1 cellular context compared by ENCODE assay signal in the genomic region with DNA sequence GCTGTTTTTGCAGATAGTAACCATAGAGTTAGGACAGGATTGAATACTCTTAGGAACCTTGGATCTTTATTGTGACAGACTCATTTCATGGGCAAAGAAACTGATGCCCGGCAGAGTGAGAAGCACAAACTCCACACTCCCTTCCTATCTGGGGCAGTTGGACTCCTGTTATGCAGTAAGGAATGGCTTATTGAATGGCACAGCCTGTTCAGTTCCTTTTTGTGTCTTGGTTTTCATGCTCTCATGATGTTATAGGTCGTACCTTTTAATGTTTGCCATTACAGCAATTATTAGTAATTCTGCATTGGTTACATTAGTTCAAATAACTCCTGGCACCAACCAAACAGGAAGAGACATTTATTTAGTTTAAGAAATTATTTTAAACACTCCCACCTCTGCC.
TF ChIP-seq lines count a peak whose summit lies in the region.

No MANE protein-coding gene starts in this region.

TF ChIP-seq in HepG2, 621 proteins besides CTCF, POLR2A, EP300 and RAD21:
- TF ChIP-seq, protein P1, sequence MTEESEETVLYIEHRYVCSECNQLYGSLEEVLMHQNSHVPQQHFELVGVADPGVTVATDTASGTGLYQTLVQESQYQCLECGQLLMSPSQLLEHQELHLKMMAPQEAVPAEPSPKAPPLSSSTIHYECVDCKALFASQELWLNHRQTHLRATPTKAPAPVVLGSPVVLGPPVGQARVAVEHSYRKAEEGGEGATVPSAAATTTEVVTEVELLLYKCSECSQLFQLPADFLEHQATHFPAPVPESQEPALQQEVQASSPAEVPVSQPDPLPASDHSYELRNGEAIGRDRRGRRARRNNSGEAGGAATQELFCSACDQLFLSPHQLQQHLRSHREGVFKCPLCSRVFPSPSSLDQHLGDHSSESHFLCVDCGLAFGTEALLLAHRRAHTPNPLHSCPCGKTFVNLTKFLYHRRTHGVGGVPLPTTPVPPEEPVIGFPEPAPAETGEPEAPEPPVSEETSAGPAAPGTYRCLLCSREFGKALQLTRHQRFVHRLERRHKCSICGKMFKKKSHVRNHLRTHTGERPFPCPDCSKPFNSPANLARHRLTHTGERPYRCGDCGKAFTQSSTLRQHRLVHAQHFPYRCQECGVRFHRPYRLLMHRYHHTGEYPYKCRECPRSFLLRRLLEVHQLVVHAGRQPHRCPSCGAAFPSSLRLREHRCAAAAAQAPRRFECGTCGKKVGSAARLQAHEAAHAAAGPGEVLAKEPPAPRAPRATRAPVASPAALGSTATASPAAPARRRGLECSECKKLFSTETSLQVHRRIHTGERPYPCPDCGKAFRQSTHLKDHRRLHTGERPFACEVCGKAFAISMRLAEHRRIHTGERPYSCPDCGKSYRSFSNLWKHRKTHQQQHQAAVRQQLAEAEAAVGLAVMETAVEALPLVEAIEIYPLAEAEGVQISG (CRISPR knock-in tag; IDR thresholded peaks at IDR 0.05), result no peak
- TF ChIP-seq ZNF3 (CRISPR knock-in tag; IDR thresholded peaks at IDR 0.05) (no peak), ZNF792 (CRISPR knock-in tag; IDR thresholded peaks at IDR 0.05) (0 out of 2 replicates have a peak, but pooled peaks have one; percentile 65), NAIF1 (CRISPR knock-in tag; IDR thresholded peaks at IDR 0.05; ENCODE audit: borderline replicate concordance) (no peak), PPARG (CRISPR knock-in tag; conservative IDR thresholded peaks at IDR 0.05) (no peak), ZSCAN20 (CRISPR knock-in tag; IDR thresholded peaks at IDR 0.05; ENCODE audit: borderline replicate concordance) (no peak), PAWR (CRISPR knock-in tag; IDR thresholded peaks at IDR 0.05; ENCODE audit: borderline replicate concordance) (no peak), ZBTB7B (CRISPR knock-in tag; IDR thresholded peaks at IDR 0.05) (0 out of 2 replicates have a peak, but pooled peaks have one; percentile 1), ZNF124 (CRISPR knock-in tag; IDR thresholded peaks at IDR 0.05) (no peak)
- TF ChIP-seq, protein P2, sequence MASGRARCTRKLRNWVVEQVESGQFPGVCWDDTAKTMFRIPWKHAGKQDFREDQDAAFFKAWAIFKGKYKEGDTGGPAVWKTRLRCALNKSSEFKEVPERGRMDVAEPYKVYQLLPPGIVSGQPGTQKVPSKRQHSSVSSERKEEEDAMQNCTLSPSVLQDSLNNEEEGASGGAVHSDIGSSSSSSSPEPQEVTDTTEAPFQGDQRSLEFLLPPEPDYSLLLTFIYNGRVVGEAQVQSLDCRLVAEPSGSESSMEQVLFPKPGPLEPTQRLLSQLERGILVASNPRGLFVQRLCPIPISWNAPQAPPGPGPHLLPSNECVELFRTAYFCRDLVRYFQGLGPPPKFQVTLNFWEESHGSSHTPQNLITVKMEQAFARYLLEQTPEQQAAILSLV (CRISPR knock-in tag; IDR thresholded peaks at IDR 0.05; ENCODE audit: borderline replicate concordance), result no peak
- TF ChIP-seq, protein P3, sequence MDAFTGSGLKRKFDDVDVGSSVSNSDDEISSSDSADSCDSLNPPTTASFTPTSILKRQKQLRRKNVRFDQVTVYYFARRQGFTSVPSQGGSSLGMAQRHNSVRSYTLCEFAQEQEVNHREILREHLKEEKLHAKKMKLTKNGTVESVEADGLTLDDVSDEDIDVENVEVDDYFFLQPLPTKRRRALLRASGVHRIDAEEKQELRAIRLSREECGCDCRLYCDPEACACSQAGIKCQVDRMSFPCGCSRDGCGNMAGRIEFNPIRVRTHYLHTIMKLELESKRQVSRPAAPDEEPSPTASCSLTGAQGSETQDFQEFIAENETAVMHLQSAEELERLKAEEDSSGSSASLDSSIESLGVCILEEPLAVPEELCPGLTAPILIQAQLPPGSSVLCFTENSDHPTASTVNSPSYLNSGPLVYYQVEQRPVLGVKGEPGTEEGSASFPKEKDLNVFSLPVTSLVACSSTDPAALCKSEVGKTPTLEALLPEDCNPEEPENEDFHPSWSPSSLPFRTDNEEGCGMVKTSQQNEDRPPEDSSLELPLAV (CRISPR knock-in tag; conservative IDR thresholded peaks at IDR 0.05; ENCODE audit: low read depth), result no peak
- TF ChIP-seq, protein P4, sequence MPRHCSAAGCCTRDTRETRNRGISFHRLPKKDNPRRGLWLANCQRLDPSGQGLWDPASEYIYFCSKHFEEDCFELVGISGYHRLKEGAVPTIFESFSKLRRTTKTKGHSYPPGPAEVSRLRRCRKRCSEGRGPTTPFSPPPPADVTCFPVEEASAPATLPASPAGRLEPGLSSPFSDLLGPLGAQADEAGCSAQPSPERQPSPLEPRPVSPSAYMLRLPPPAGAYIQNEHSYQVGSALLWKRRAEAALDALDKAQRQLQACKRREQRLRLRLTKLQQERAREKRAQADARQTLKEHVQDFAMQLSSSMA (CRISPR knock-in tag; IDR thresholded peaks at IDR 0.05), result no peak
- TF ChIP-seq, protein P5, sequence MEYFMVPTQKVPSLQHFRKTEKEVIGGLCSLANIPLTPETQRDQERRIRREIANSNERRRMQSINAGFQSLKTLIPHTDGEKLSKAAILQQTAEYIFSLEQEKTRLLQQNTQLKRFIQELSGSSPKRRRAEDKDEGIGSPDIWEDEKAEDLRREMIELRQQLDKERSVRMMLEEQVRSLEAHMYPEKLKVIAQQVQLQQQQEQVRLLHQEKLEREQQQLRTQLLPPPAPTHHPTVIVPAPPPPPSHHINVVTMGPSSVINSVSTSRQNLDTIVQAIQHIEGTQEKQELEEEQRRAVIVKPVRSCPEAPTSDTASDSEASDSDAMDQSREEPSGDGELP (IDR thresholded peaks at IDR 0.05; ENCODE audit: borderline replicate concordance, low read depth), result no peak
